In the genomic region with DNA sequence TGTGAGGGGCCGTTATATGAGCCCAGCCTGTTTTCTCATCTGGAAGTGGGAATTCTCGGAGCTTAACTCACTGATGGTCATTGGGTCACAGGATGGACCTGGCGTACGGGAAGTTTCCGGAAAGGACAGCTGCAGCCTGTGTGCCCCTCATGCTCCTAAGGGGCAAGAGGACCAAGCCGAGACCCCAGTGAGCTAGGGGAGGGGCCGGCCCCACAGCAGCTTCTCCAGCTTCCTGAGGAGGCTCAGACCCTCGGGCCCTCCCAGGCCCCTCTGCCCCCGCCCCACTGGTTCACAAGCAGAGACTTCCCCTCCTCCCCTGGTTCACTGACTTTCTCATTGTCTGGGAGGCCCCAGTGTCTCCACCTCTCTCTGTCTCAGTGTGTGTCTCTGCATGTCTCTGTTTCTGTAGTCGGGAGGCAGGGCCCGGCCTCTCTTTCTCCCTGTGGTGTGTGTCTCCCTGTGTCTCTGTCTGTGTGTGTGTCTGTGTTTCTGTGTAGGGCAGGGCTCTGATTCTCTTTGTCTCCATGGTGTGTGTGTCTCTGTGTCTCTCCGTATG, we compare ENCODE assay signal across 17 cellular contexts. TPM values are rescaled to one million over a fixed set of nuclear protein-coding genes. Genes with fewer than 3 reads are reported as not detected.
DNase-seq lines count a peak whose midpoint lies in the region; ATAC-seq and TF ChIP-seq lines count a peak whose summit lies in the region.
"Had no signal": no experiment of that assay in that cellular context is flagged by ENCODE, and none has a peak within 500 bp of the region (broad histone marks: within the 10 kb centered on the region; RNA-seq: fewer than 3 reads in every experiment).

No MANE protein-coding gene starts in this region.

- POLR2A ChIA-PET in WTC11 (lab: Charles Lee): no interaction called here

- H2AFZ ChIP-seq in osteoblast (ENCODE audit: low read length): no peak overlapping the region
- H2AFZ ChIP-seq in GM23248: no peak overlapping the region
- H2AFZ ChIP-seq: GM23338 had no signal

- H3K9me3 ChIP-seq in osteoblast (ENCODE audit: low read depth, low read length): no peaks in the 10 kb centered on the region
- H3K9me3 ChIP-seq in GM23248 (ENCODE audit: low read depth): no peaks in the 10 kb centered on the region
- H3K9me3 ChIP-seq in vagina: no peaks in the 10 kb centered on the region
- H3K9me3 ChIP-seq: A549, Caco-2 had no signal

- no peaks in the 10 kb centered on the region for H3K4me1 ChIP-seq in osteoblast (ENCODE audit: insufficient read depth, low read length)
- H3K4me1 ChIP-seq in GM23248 (ENCODE audit: insufficient read depth): no peaks in the 10 kb centered on the region
- H3K4me1 ChIP-seq in vagina: no peaks in the 10 kb centered on the region
- H3K4me1 ChIP-seq: A549, Caco-2 had no signal

- 0 out of 2 replicates have a peak, but pooled peaks cover 2% of the 10 kb centered on the region for H3K27me3 Mint-ChIP-seq in WTC11 (ENCODE audit: low read depth)

- H3K9ac ChIP-seq in GM23248: no peak overlapping the region

- no peaks in the 10 kb centered on the region for H3K27me3 ChIP-seq in H7 (ENCODE audit: control insufficient read depth, insufficient read depth, low read length)
- H3K27me3 ChIP-seq in osteoblast (ENCODE audit: insufficient read depth, low read length): peaks cover 39% of the 10 kb centered on the region
- H3K27me3 ChIP-seq in GM23248 (replicated peaks; ENCODE audit: insufficient read depth): peaks cover 16% of the 10 kb centered on the region
- H3K27me3 ChIP-seq in vagina: no peaks in the 10 kb centered on the region

- H3K4me2 ChIP-seq in osteoblast (ENCODE audit: insufficient read depth, low read length) (no peak overlapping the region), GM23248 (ENCODE audit: unreplicated experiment) (no peak overlapping the region)
- H3K4me2 ChIP-seq: A549, GM23338 had no signal

- H3K9me3 Mint-ChIP-seq in WTC11: no peaks in the 10 kb centered on the region
- H3K9me3 Mint-ChIP-seq: CD8-positive, alpha-beta memory T cell; GM23338; HFFc6; IgD-negative memory B cell had no signal

- CTCF ChIA-PET in WTC11 (lab: Charles Lee): interaction anchor here (1.0 to 4.4 kb wide), 2 partner anchors 27 to 30 kb away, joined by 3 to 31 read pairs; no protein-coding TSS in a partner anchor

- H3K27ac Mint-ChIP-seq in WTC11: peak overlapping the region; percentile 2; the same call in 1 of the 2 replicates
- H3K27ac Mint-ChIP-seq: CD8-positive, alpha-beta memory T cell; GM23338; HFFc6; IgD-negative memory B cell had no signal

- no peaks in the 10 kb centered on the region for H3K79me2 ChIP-seq in osteoblast (ENCODE audit: insufficient read depth, low read length)
- no peaks in the 10 kb centered on the region for H3K79me2 ChIP-seq in GM23248 (ENCODE audit: insufficient read depth)

- intact Hi-C loops in vagina (cut with DNase I): no loop called here

- no peaks in the 10 kb centered on the region for H3K9me2 ChIP-seq in GM23248 (ENCODE audit: insufficient read depth)

- H3F3A ChIP-seq in GM23248 (ENCODE audit: insufficient read depth): no peaks in the 10 kb centered on the region

- H3K36me3 ChIP-seq in H7 (replicated peaks; ENCODE audit: control insufficient read depth, insufficient read depth, low read length): no peaks in the 10 kb centered on the region
- no peaks in the 10 kb centered on the region for H3K36me3 ChIP-seq in osteoblast (ENCODE audit: insufficient read depth, low read length)
- H3K36me3 ChIP-seq in GM23248 (ENCODE audit: low read depth): no peaks in the 10 kb centered on the region
- no peaks in the 10 kb centered on the region for H3K36me3 ChIP-seq in vagina

- no peaks in the 10 kb centered on the region for H3K36me3 Mint-ChIP-seq in WTC11
- H3K36me3 Mint-ChIP-seq: CD8-positive, alpha-beta memory T cell; IgD-negative memory B cell had no signal

- 0 out of 2 replicates have a peak, but pooled peaks cover 4% of the 10 kb centered on the region for H3K4me1 Mint-ChIP-seq in WTC11
- H3K4me1 Mint-ChIP-seq: CD8-positive, alpha-beta memory T cell; IgD-negative memory B cell had no signal

- H4K20me1 ChIP-seq in osteoblast (ENCODE audit: insufficient read depth, low read length) (no peaks in the 10 kb centered on the region), GM23248 (ENCODE audit: insufficient read depth) (no peaks in the 10 kb centered on the region)

- TF ChIP-seq POLR2A in vagina (IDR thresholded peaks at IDR 0.05): no peak

- in situ Hi-C loops in GM23248 (cut with MboI): no loop called here
- in situ Hi-C loops in GM13976 (cut with MboI; ENCODE audit: low sequenced_read_pairs, unreplicated experiment): no loop called here

- WGBS in GM23248 (ENCODE audit: low coverage in 1 of 2, low lambda C conversion rate in 2 of 2, missing lambda C conversion rate in 2 of 2), 2 experiments: 93 to 97% methylated on average over 10 to 12 of the region's 12 CpGs

- H3K27ac ChIP-seq in osteoblast (ENCODE audit: low read depth, low read length): no peak overlapping the region
- no peak overlapping the region for H3K27ac ChIP-seq in GM23248
- no peak overlapping the region for H3K27ac ChIP-seq in vagina
- H3K27ac ChIP-seq: A549 had no signal

- DNase-seq in H7 (peak; percentile 60), WTC11 (ENCODE audit: low spot score) (no peak), islet precursor cell (peak; percentile 49), osteoblast (ENCODE audit: insufficient read length, low spot score, missing footprints) (peak; percentile 26), AML-193 (lab: John Stamatoyannopoulos, UW) (no peak), GM23248 (no peak), GM13976 (ENCODE audit: low spot score) (no peak), vagina (ENCODE audit: extremely low spot score in 2 of 2) (no peak)
- DNase-seq: Caco-2; CD8-positive, alpha-beta memory T cell; DMS53; HCEC 1CT; HFFc6 had no signal

- no peak for TF ChIP-seq CTCF in WTC11 (IDR thresholded peaks at IDR 0.05)
- no peak for TF ChIP-seq CTCF in osteoblast (IDR thresholded peaks at IDR 0.05; ENCODE audit: extremely low read depth, low read depth, low read length)
- no peak for TF ChIP-seq CTCF in GM13976 (IDR thresholded peaks at IDR 0.05; ENCODE audit: borderline replicate concordance, control extremely low read depth, extremely low read depth, insufficient read depth, missing control alignments)
- TF ChIP-seq CTCF in vagina (IDR thresholded peaks at IDR 0.05): no peak

- H3K4me3 ChIP-seq in H7 (ENCODE audit: insufficient read depth, low read depth, low read length): no peak overlapping the region
- H3K4me3 ChIP-seq in osteoblast (ENCODE audit: insufficient read depth, low read length): no peak overlapping the region
- H3K4me3 ChIP-seq in GM23248: no peak overlapping the region
- no peak overlapping the region for H3K4me3 ChIP-seq in vagina
- H3K4me3 ChIP-seq: A549, GM23338 had no signal

- 0 out of 2 replicates have a peak, but pooled peaks have one; percentile 22 for ATAC-seq in WTC11
- ATAC-seq: A549, GM23338 had no signal

- H3K4me3 Mint-ChIP-seq in WTC11: no peak overlapping the region
- H3K4me3 Mint-ChIP-seq: CD8-positive, alpha-beta memory T cell; GM23338; HFFc6; IgD-negative memory B cell had no signal

TF ChIP-seq in WTC11, 78 proteins besides CTCF, POLR2A, EP300 and RAD21:
- TF ChIP-seq MXD4 (CRISPR knock-in tag; IDR thresholded peaks at IDR 0.05; ENCODE audit: borderline replicate concordance) (no peak), SP1 (CRISPR knock-in tag; conservative IDR thresholded peaks at IDR 0.05) (no peak), JUN (CRISPR knock-in tag; IDR thresholded peaks at IDR 0.05) (no peak), ZNF396 (CRISPR knock-in tag; IDR thresholded peaks at IDR 0.05; ENCODE audit: borderline replicate concordance) (no peak), OVOL2 (CRISPR knock-in tag; IDR thresholded peaks at IDR 0.05; ENCODE audit: borderline replicate concordance) (no peak), CBFB (CRISPR knock-in tag; IDR thresholded peaks at IDR 0.05; ENCODE audit: low read depth) (no peak)
- TF ChIP-seq, protein P1, sequence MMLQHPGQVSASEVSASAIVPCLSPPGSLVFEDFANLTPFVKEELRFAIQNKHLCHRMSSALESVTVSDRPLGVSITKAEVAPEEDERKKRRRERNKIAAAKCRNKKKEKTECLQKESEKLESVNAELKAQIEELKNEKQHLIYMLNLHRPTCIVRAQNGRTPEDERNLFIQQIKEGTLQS (CRISPR knock-in tag; conservative IDR thresholded peaks at IDR 0.05): no peak
- TF ChIP-seq, protein P2, sequence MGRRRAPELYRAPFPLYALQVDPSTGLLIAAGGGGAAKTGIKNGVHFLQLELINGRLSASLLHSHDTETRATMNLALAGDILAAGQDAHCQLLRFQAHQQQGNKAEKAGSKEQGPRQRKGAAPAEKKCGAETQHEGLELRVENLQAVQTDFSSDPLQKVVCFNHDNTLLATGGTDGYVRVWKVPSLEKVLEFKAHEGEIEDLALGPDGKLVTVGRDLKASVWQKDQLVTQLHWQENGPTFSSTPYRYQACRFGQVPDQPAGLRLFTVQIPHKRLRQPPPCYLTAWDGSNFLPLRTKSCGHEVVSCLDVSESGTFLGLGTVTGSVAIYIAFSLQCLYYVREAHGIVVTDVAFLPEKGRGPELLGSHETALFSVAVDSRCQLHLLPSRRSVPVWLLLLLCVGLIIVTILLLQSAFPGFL (CRISPR knock-in tag; IDR thresholded peaks at IDR 0.05; ENCODE audit: borderline replicate concordance): no peak

RNA-seq across cellular contexts. Expression of a gene that starts 32.3 kb away (rescaled TPM):
- 6.1 and 6.2 TPM in 2 replicates for total RNA-seq in H7 (2014; rRNA removed; shearing (Covaris generic))
- total RNA-seq in WTC11 (2021) (6.6 to 9.1 TPM (median 8.8 TPM) in 3 replicates), osteoblast (5.1 and 5.3 TPM in 2 replicates), vagina (not detected)
- total RNA-seq in GM23248 (2014; rRNA removed; shearing (Covaris generic)): 20.2 and 20.9 TPM in 2 replicates
- polyA plus RNA-seq in GM23248 (2016; fragmentation: Nextera tagmentation; extraction: Ambion mirVana): 21.4 and 23.7 TPM in 2 replicates
- total RNA-seq: Caco-2; CD8-positive, alpha-beta memory T cell had no signal
- polyA plus RNA-seq: CD8-positive, alpha-beta memory T cell; IgD-negative memory B cell had no signal

RNA-seq across cellular contexts. Expression of a gene that starts 37.6 kb away (rescaled TPM):
- total RNA-seq in H7 (2014; rRNA removed; shearing (Covaris generic)): 84.9 and 91.8 TPM in 2 replicates
- total RNA-seq in WTC11 (2021) (35.9 to 50.9 TPM (median 36.0 TPM) in 3 replicates), osteoblast (under 0.01 TPM in 1 of 2 replicates, not detected in the other), vagina (13.3 TPM)
- total RNA-seq in GM23248 (2014; rRNA removed; shearing (Covaris generic)): not detected in 2 replicates
- polyA plus RNA-seq in GM23248 (2016; fragmentation: Nextera tagmentation; extraction: Ambion mirVana): not detected in 2 replicates
- total RNA-seq: HFFc6 had no signal
- polyA plus RNA-seq: AG04450; CD8-positive, alpha-beta memory T cell; IgD-negative memory B cell had no signal

Comparison
In these comparisons a context has a peak if more than half of its experiments do, and no peak if none do; other contexts are left out.
1. DNase-seq: peak in H7 (single experiment), islet precursor cell (single experiment) and osteoblast (single experiment); none in WTC11 (single experiment), AML-193 (0 of 2), GM23248 (single experiment), GM13976 (single experiment) and vagina (0 of 2).
2. RNA of a gene that starts 37.6 kb away (total RNA-seq): 84.9 to 91.8 TPM in H7, 35.9 to 50.9 TPM in WTC11 and 13.3 TPM in vagina (single experiment); under 0.01 TPM in osteoblast and not detected in GM23248; every median in the first group is over 10 times any median in the second.